In the genomic region with DNA sequence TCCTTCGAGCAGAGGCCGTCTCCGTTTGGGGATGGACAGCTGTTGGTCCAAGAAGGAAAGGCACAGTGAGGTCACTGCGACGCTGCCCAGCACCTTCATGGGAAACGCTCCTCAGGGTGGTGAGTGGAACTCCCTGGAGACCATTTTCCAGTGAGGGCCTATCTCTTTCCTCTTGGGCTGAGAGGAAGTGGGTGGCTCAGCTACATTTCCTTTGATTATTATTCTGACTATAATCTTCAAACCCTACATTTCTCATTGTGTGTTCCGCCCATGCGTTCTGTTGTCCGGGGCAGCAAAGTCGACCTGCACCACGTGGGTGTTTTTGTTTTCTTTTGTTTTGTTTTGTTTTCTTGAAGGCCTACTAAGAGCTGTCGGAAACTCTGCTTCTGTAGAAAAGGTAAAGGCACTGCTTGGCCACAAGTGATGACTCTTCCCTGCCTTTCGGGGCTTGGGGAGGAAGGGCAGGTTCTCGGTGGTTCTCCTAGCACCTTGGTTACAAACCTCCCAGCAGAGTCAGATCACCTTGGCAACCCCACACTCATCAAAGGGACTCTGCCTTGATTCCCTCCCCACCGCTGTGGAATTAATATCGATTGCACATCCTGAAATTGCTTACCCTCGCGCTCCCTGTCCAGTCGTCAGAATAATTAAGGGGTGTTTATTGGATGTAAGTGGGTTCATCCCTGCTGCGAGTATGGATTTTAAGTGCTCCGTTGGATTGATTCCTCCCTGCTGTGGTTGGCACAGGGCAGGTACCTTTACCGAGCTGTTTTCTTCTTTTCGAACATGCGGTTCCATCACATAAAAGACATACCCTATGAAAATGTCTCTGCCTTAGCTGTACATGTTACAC, we compare ENCODE assay signal across 8 cellular contexts. TPM values are rescaled to one million over a fixed set of nuclear protein-coding genes. Genes with fewer than 3 reads are reported as not detected.
DNase-seq lines count a peak whose midpoint lies in the region; ATAC-seq, FAIRE-seq and TF ChIP-seq lines count a peak whose summit lies in the region.

No MANE protein-coding gene starts in this region.

- peak overlapping the region; percentile 39 for H2BK15ac ChIP-seq in neuronal stem cell (ENCODE audit: low read length)

- CTCF ChIA-PET in T-cell (lab: Charles Lee) = no interaction called here

- ATAC-seq in T-cell (replicated peaks in 1 of 4) (peak in 1 of 4 experiments; percentile 26), HG03139 (IDR thresholded peaks at IDR 0.05; ENCODE audit: unreplicated experiment) (no peak)

- H3K14ac ChIP-seq in neuronal stem cell (ENCODE audit: low read length) = no peak overlapping the region

- no peak overlapping the region for H3K23ac ChIP-seq in neuronal stem cell (ENCODE audit: low read depth, low read length, poor library complexity)

- peaks cover 0 to 4% of the 10 kb centered on the region in 2 donors for H3K9me3 ChIP-seq in neuronal stem cell (replicated peaks in 1 of 2; ENCODE audit: control insufficient read depth in 2 of 2, insufficient read depth in 1 of 2, low read depth in 1 of 2, low read length in 2 of 2)

- H3K27me3 Mint-ChIP-seq in T-cell = peaks cover 7 to 12% of the 10 kb centered on the region in 2 donors

- DNase-seq in GM12891 (ENCODE audit: insufficient read length, low spot score) (no peak), T-cell (peak in 1 of 34 experiments; percentile 5), dermis blood vessel endothelial cell (peak; percentile 80), neuronal stem cell (ENCODE audit: low spot score) (no peak), NCI-H345 (lab: John Stamatoyannopoulos, UW) (no peak), NCI-H146 (lab: John Stamatoyannopoulos, UW) (no peak)
- DNase-seq in NK-92 treated with Interleukin-12 subunit alpha and Interleukin-12 subunit beta, amount 100 ng/mL, for 24 hours (lab: John Stamatoyannopoulos, UW) = no peak

- no peak for TF ChIP-seq POLR2A in GM12891 (IDR thresholded peaks at IDR 0.05; ENCODE audit: low read depth, low read length)

- no peak overlapping the region for H3K4me3 ChIP-seq in neuronal stem cell (ENCODE audit: low read length in 2 of 2)

- H3K36me3 ChIP-seq in neuronal stem cell (replicated peaks in 1 of 2; ENCODE audit: control insufficient read depth in 2 of 2, insufficient read depth in 2 of 2, low read length in 2 of 2) = no peaks in the 10 kb centered on the region

- H3K36me3 Mint-ChIP-seq in T-cell = no peaks in the 10 kb centered on the region

- no CpG with 5 or more reads among the region's 24 CpGs for WGBS in neuronal stem cell (ENCODE audit: extremely low coverage in 2 of 2, insufficient read length in 2 of 2, insufficient replicate concordance in 1 of 2), 2 donors

- peak overlapping the region; percentile 55 to 83 for H3K27ac Mint-ChIP-seq in T-cell

- no peak for FAIRE-seq in GM12891 (lab: Jason Lieb, UNC)

- no peak overlapping the region for H2BK5ac ChIP-seq in neuronal stem cell (ENCODE audit: low read length)

- no peak overlapping the region for H3K27ac ChIP-seq in neuronal stem cell (replicated peaks; ENCODE audit: low read length)

- peaks cover 0 to 3% of the 10 kb centered on the region in 2 donors for H3K4me1 ChIP-seq in neuronal stem cell (ENCODE audit: control insufficient read depth in 2 of 2, insufficient read depth in 1 of 2, low read depth in 1 of 2, low read length in 2 of 2)

- H3K9ac ChIP-seq in neuronal stem cell (ENCODE audit: low read depth, low read length, poor library complexity) = no peak overlapping the region

- no peaks in the 10 kb centered on the region for H3K27me3 ChIP-seq in neuronal stem cell (ENCODE audit: control insufficient read depth in 3 of 3, insufficient read depth in 3 of 3, low read depth in 1 of 3, low read length in 3 of 3)

- H4K8ac ChIP-seq in neuronal stem cell (ENCODE audit: low read depth, low read length) = no peak overlapping the region

- no peak overlapping the region for H2AFZ ChIP-seq in neuronal stem cell (ENCODE audit: low read length)

- no peak overlapping the region for H3K4me2 ChIP-seq in neuronal stem cell (ENCODE audit: insufficient read depth, low read length, poor library complexity, severe bottlenecking)

- no peak overlapping the region for H2BK12ac ChIP-seq in neuronal stem cell (ENCODE audit: low read length)

- no peak overlapping the region for H3K4ac ChIP-seq in neuronal stem cell (ENCODE audit: low read length)

- H3K79me1 ChIP-seq in neuronal stem cell (ENCODE audit: low read depth, low read length) = no peaks in the 10 kb centered on the region

- H2AK5ac ChIP-seq in neuronal stem cell (ENCODE audit: low read depth, low read length) = no peak overlapping the region

- H3K9me3 Mint-ChIP-seq in T-cell = no peaks in the 10 kb centered on the region

- no peak overlapping the region for H2BK120ac ChIP-seq in neuronal stem cell (ENCODE audit: low read depth, low read length)

- H3K18ac ChIP-seq in neuronal stem cell (ENCODE audit: low read length) = peak overlapping the region; percentile 35

- H3K4me1 Mint-ChIP-seq in T-cell = peaks cover 25 to 29% (median 28%) of the 10 kb centered on the region in 3 donors

- POLR2A ChIA-PET in T-cell (lab: Charles Lee) = no interaction called here

- H3K4me3 Mint-ChIP-seq in T-cell = peak overlapping the region in 2 of 3 donors; percentile 26 to 29

- no peak overlapping the region for H4K91ac ChIP-seq in neuronal stem cell (ENCODE audit: low read depth, low read length, poor library complexity)

TF ChIP-seq in GM12891, 5 proteins besides CTCF, POLR2A, EP300 and RAD21:
- TF ChIP-seq TAF1 (IDR thresholded peaks at IDR 0.05; ENCODE audit: low read depth, low read length) (no peak), PAX5 (IDR thresholded peaks at IDR 0.05; ENCODE audit: insufficient read depth, low read length, severe bottlenecking) (no peak), POU2F2 (IDR thresholded peaks at IDR 0.05; ENCODE audit: low read depth, low read length) (no peak), POLR2AphosphoS5 (IDR thresholded peaks at IDR 0.05; ENCODE audit: low read depth, low read length) (no peak), SPI1 (IDR thresholded peaks at IDR 0.05; ENCODE audit: low read depth, low read length) (peak; percentile 19; the same call in 1 of the 2 replicates)

RNA-seq across cellular contexts. Expression of a gene that starts 7.2 kb away (rescaled TPM):
- 190 TPM for polyA plus RNA-seq in GM12891 (2012; ENCODE audit: low read depth, missing spikeins)
- 10 to 100 TPM in 2 of 5 donors, 1 to 10 TPM in 3; 5.9 to 13.8 (median 8.2) TPM for total RNA-seq in T-cell
- total RNA-seq in dermis blood vessel endothelial cell = 102 and 247 TPM in 2 replicates
- 7.7 TPM for polyA plus RNA-seq in neuronal stem cell (2013, experiment 1 of 2)
- 7.4 TPM for polyA plus RNA-seq in neuronal stem cell (2013, experiment 2 of 2)
